Comparison of ENCODE assay signal across 12 cellular contexts in the genomic region with DNA sequence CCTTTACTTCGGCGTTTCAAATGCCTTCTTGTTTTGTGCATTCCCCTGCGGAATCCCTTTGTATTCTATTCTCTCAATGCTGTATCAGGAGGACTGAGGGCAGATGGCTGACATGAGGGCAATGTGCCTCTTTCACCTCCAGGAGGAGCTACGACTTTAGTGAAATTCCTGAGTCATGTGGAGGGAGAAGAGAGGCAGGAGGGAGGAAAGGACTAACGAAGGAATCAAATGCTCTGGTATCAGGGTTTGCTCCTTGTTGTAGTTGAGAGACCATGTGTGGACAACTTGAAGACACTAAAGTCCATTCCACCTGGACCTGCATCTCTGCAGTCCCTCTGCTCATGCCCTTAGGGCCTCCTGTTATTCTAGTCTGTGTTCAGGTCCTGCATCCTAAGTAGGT. TPM values are rescaled to one million over a fixed set of nuclear protein-coding genes. Genes with fewer than 3 reads are reported as not detected.
DNase-seq lines count a peak whose midpoint lies in the region; FAIRE-seq and TF ChIP-seq lines count a peak whose summit lies in the region.
"Had no signal": no experiment of that assay in that cellular context is flagged by ENCODE, and none has a peak within 500 bp of the region (broad histone marks: within the 10 kb centered on the region; RNA-seq: fewer than 3 reads in every experiment).

No MANE protein-coding gene starts in this region.

- H3K9me3 ChIP-seq in MM.1S (replicated peaks; ENCODE audit: insufficient read depth, low read length) (no peaks in the 10 kb centered on the region), H1 (ENCODE audit: insufficient read depth in 2 of 2, low read depth in 1 of 2, low read length in 1 of 2) (no peaks in the 10 kb centered on the region)
- H3K9me3 ChIP-seq: colonic mucosa had no signal

- H2BK15ac ChIP-seq in H1 (ENCODE audit: low read length): peak overlapping the region; percentile 93; the same call in 1 of the 2 replicates

- peaks cover 0 to 3% (median 3%) of the 10 kb centered on the region in 3 donors for H3K27me3 Mint-ChIP-seq in immature natural killer cell (ENCODE audit: low read depth in 3 of 3)

- H3K14ac ChIP-seq in H1 (ENCODE audit: insufficient read length): no peak overlapping the region

- no peaks in the 10 kb centered on the region for H3K9me2 ChIP-seq in MM.1S (replicated peaks; ENCODE audit: insufficient read depth, low read length)

- H3K23ac ChIP-seq in H1 (ENCODE audit: insufficient read length): no peak overlapping the region

- peaks cover 19% of the 10 kb centered on the region for H3K4me1 ChIP-seq in MM.1S (ENCODE audit: low read length)
- no peaks in the 10 kb centered on the region for H3K4me1 ChIP-seq in H1 (replicated peaks in 1 of 4; ENCODE audit: control insufficient read depth in 3 of 4, insufficient read depth in 4 of 4, low read length in 3 of 4)
- H3K4me1 ChIP-seq: colonic mucosa had no signal

- TF ChIP-seq RAD21 in H1 (IDR thresholded peaks at IDR 0.05 in 1 of 2, conservative IDR thresholded peaks at IDR 0.05 in 1 of 2; ENCODE audit: low read depth in 2 of 2, low read length in 2 of 2): peak; percentile 44 to 54

- H2AFZ ChIP-seq in MM.1S (ENCODE audit: low read length) (peak overlapping the region; percentile 33; the same call in 1 of the 2 replicates), H1 (ENCODE audit: low read length) (peak overlapping the region; percentile 97)

- no peaks in the 10 kb centered on the region for H3K36me3 Mint-ChIP-seq in immature natural killer cell

- no peak overlapping the region for H3K4me3 ChIP-seq in MM.1S (ENCODE audit: low read length)
- no peak overlapping the region for H3K4me3 ChIP-seq in H1 (ENCODE audit: extremely low read depth in 1 of 4, insufficient read depth in 2 of 4, low read depth in 3 of 4, low read length in 4 of 4)
- no peak overlapping the region for H3K4me3 ChIP-seq in retinal pigment epithelial cell (ENCODE audit: low read length)
- no peak overlapping the region for H3K4me3 ChIP-seq in coronary artery
- H3K4me3 ChIP-seq: colonic mucosa had no signal

- no peak overlapping the region for H4K8ac ChIP-seq in H1 (ENCODE audit: extremely low read depth, insufficient read depth, low read length)

- H3K4me2 ChIP-seq in MM.1S (ENCODE audit: low read depth, low read length): peak overlapping the region; percentile 20; the same call in 1 of the 2 replicates
- no peak overlapping the region for H3K4me2 ChIP-seq in H1 (ENCODE audit: insufficient read depth in 1 of 2, low read depth in 2 of 2, low read length in 2 of 2)

- no peak overlapping the region for H4K91ac ChIP-seq in H1 (replicated peaks; ENCODE audit: insufficient read length, low read length)

- no peak overlapping the region for H2BK5ac ChIP-seq in H1 (ENCODE audit: low read depth, low read length)

- no peak overlapping the region for H3K27ac Mint-ChIP-seq in immature natural killer cell

- H3K23me2 ChIP-seq in H1 (ENCODE audit: low read depth, low read length): no peaks in the 10 kb centered on the region

- no peaks in the 10 kb centered on the region for H3K27me3 ChIP-seq in MM.1S (replicated peaks; ENCODE audit: insufficient read depth, low read length)
- peaks cover 0 to 9% (median 4%) of the 10 kb centered on the region in 4 experiments; a peak in 3 of 7 replicates for H3K27me3 ChIP-seq in H1 (replicated peaks in 1 of 4; ENCODE audit: control insufficient read depth in 3 of 4, extremely low read depth in 1 of 4, insufficient read depth in 3 of 4, low read length in 3 of 4)
- H3K27me3 ChIP-seq: colonic mucosa had no signal

- POLR2A ChIA-PET in H1 (lab: Charles Lee; ENCODE audit: partially characterized antibody): no interaction called here

- DNase-seq in NCI-H82 (lab: John Stamatoyannopoulos, UW) (peak; percentile 71), NCI-H82 treated with DMSO at 0.1 percent for 48 hours (lab: John Stamatoyannopoulos, UW; ENCODE audit: unreplicated experiment) (no peak), MM.1S (peak; percentile 22), H1 (ENCODE audit: low read depth in 1 of 2, low spot score in 2 of 2) (peak in 1 of 2 experiments; percentile 31), retinal pigment epithelial cell (ENCODE audit: low read depth) (no peak), immature natural killer cell (no peak), coronary artery (ENCODE audit: low spot score) (no peak)
- no peak for DNase-seq in effector CD8-positive, alpha-beta T cell (lab: John Stamatoyannopoulos, UW)
- DNase-seq: AML-193, colonic mucosa, right cardiac atrium, SIG-M5 had no signal

- H3K56ac ChIP-seq in H1 (replicated peaks; ENCODE audit: insufficient read length, low read depth, low read length): no peak overlapping the region

- no peaks in the 10 kb centered on the region for H4K20me1 ChIP-seq in MM.1S (ENCODE audit: insufficient read depth, low read length)
- H4K20me1 ChIP-seq in H1 (replicated peaks in 1 of 2; ENCODE audit: control insufficient read depth in 1 of 2, insufficient read depth in 2 of 2, low read length in 2 of 2): no peaks in the 10 kb centered on the region

- peak; percentile 47 for TF ChIP-seq CTCF in MM.1S (IDR thresholded peaks at IDR 0.05; ENCODE audit: low read length)
- peak; percentile 57 to 86 (median 67) for TF ChIP-seq CTCF in H1 (IDR thresholded peaks at IDR 0.05; ENCODE audit: control extremely low read depth in 1 of 3, insufficient read depth in 1 of 3, low read depth in 1 of 3, low read length in 3 of 3)
- TF ChIP-seq CTCF in retinal pigment epithelial cell (conservative IDR thresholded peaks at IDR 0.05; ENCODE audit: low read depth, low read length): peak; percentile 67
- no peak for TF ChIP-seq CTCF in coronary artery (IDR thresholded peaks at IDR 0.05)

- no peak overlapping the region for H3K9ac ChIP-seq in MM.1S (ENCODE audit: low read length)
- no peak overlapping the region; a peak in 1 of 7 replicates for H3K9ac ChIP-seq in H1 (replicated peaks in 1 of 4; ENCODE audit: extremely low read depth in 1 of 4, low read depth in 3 of 4, low read length in 3 of 4)

- no peak overlapping the region for H4K5ac ChIP-seq in H1 (ENCODE audit: insufficient read length, low read depth, low read length)

- H3K4me1 Mint-ChIP-seq in immature natural killer cell: peaks cover 3 to 9% of the 10 kb centered on the region in 2 donors

- FAIRE-seq in H1 (lab: Jason Lieb, UNC): peak; percentile 91

- no peak overlapping the region for H2BK20ac ChIP-seq in H1 (ENCODE audit: low read length)

- no peaks in the 10 kb centered on the region for H3K9me3 Mint-ChIP-seq in immature natural killer cell

- no peak overlapping the region for H3K4ac ChIP-seq in H1 (replicated peaks; ENCODE audit: insufficient read length, low read depth, low read length)

- TF ChIP-seq POLR2A in H1 (IDR thresholded peaks at IDR 0.05; ENCODE audit: control extremely low read depth in 1 of 2, low read depth in 2 of 2, low read length in 2 of 2): no peak

- H3K4me3 Mint-ChIP-seq in immature natural killer cell: no peak overlapping the region

- no peaks in the 10 kb centered on the region for H3K79me1 ChIP-seq in H1 (ENCODE audit: low read depth, low read length)

- H2BK120ac ChIP-seq in H1 (replicated peaks; ENCODE audit: low read depth, low read length): no peak overlapping the region

- WGBS in H1 (ENCODE audit: extremely low coverage in 1 of 2, insufficient coverage in 1 of 2, insufficient read length in 1 of 2, insufficient replicate concordance in 2 of 2, low coverage in 1 of 2, low lambda C conversion rate in 2 of 2, missing lambda C conversion rate in 1 of 2), 2 experiments: 44% methylated on average over 5 of the region's 5 CpGs; no CpG with 5 or more reads in 1 of the 2 experiments

- H3K36me3 ChIP-seq in MM.1S (replicated peaks; ENCODE audit: insufficient read depth, low read length): no peaks in the 10 kb centered on the region
- no peaks in the 10 kb centered on the region; a peak in 1 of 8 replicates for H3K36me3 ChIP-seq in H1 (ENCODE audit: control insufficient read depth in 2 of 4, insufficient read depth in 4 of 4, low read length in 3 of 4)
- H3K36me3 ChIP-seq: colonic mucosa had no signal

- H3K18ac ChIP-seq in H1 (ENCODE audit: extremely low read depth, low read length): no peak overlapping the region

- CTCF ChIA-PET in H1 (lab: Charles Lee; ENCODE audit: partially characterized antibody): interaction anchor here (0.5 to 12.6 kb wide), 35 partner anchors 9 to 664 kb away, joined by 3 to 302 read pairs (median 3); a partner anchor contains a TSS

- no peaks in the 10 kb centered on the region for H3F3A ChIP-seq in MM.1S (ENCODE audit: insufficient read depth, low read length)

- H2AK5ac ChIP-seq in H1 (ENCODE audit: low read depth, low read length): no peak overlapping the region

- TF ChIP-seq EP300 in H1 (IDR thresholded peaks at IDR 0.05; ENCODE audit: borderline replicate concordance in 1 of 2, low read depth in 2 of 2, low read length in 2 of 2): no peak

- H2BK12ac ChIP-seq in H1 (ENCODE audit: low read depth, low read length): peak overlapping the region; percentile 70; the same call in 1 of the 2 replicates

- H3K27ac ChIP-seq in MM.1S (ENCODE audit: low read length) (no peak overlapping the region), H1 (ENCODE audit: low read depth, low read length) (no peak overlapping the region), coronary artery (no peak overlapping the region)
- H3K27ac ChIP-seq: colonic mucosa had no signal

- H3K79me2 ChIP-seq in MM.1S (ENCODE audit: low read length) (no peaks in the 10 kb centered on the region), H1 (ENCODE audit: control insufficient read depth in 1 of 2, insufficient read depth in 2 of 2, low read length in 2 of 2) (no peaks in the 10 kb centered on the region)

TF ChIP-seq in H1, 55 proteins besides CTCF, POLR2A, EP300 and RAD21 (continues in another document):
- TF ChIP-seq EGR1 (IDR thresholded peaks at IDR 0.05; ENCODE audit: borderline replicate concordance, low read depth, low read length): no peak
- no peak for TF ChIP-seq NANOG (IDR thresholded peaks at IDR 0.05; ENCODE audit: insufficient read depth, low read depth, low read length, poor library complexity, severe bottlenecking)
- no peak for TF ChIP-seq GABPA (IDR thresholded peaks at IDR 0.05; ENCODE audit: borderline replicate concordance, insufficient read depth, low read length)
- no peak for TF ChIP-seq KDM1A (IDR thresholded peaks at IDR 0.05; ENCODE audit: borderline replicate concordance, low read length)
- TF ChIP-seq SP4 (IDR thresholded peaks at IDR 0.05; ENCODE audit: low read length): no peak; the same call in 1 of the 2 replicates
- TF ChIP-seq CBX8 (IDR thresholded peaks at IDR 0.05; ENCODE audit: borderline replicate concordance, low read depth, low read length): no peak

RNA-seq across cellular contexts. Expression of a gene that starts 40.2 kb away (rescaled TPM):
- not detected in 2 replicates for total RNA-seq in H1 (2021; fragmentation: NEBNext Ultra II Directional; extraction: Animal tissue kit (Norgen Biotek cat#: 25700))
- polyA plus RNA-seq in H1 (2011; rRNA removed) (not detected in 2 replicates), immature natural killer cell (not detected)
- polyA plus RNA-seq in H1 (2011; cell fraction: cytosol; rRNA removed): not detected
- not detected for polyA plus RNA-seq in H1 (2011; cell fraction: nucleus; rRNA removed)
- polyA plus RNA-seq in H1 (2012, experiment 1 of 2): not detected in 4 replicates
- not detected for polyA plus RNA-seq in H1 (2012, experiment 2 of 2)
- not detected for polyA plus RNA-seq in H1 (2013, experiment 1 of 2)
- not detected for polyA plus RNA-seq in H1 (2013, experiment 2 of 2)
- not detected in 2 replicates for polyA minus RNA-seq in H1 (2011; rRNA and poly(A)+ RNA removed)
- not detected for polyA minus RNA-seq in H1 (2011; cell fraction: cytosol; rRNA and poly(A)+ RNA removed)
- not detected for polyA minus RNA-seq in H1 (2011; cell fraction: nucleus; rRNA and poly(A)+ RNA removed)
- total RNA-seq: colonic mucosa, right cardiac atrium had no signal
- polyA plus RNA-seq: right cardiac atrium had no signal

Comparison
In these comparisons a context has a peak if more than half of its experiments do, and no peak if none do; other contexts are left out.
1. DNase-seq: peak in NCI-H82 (single experiment) and MM.1S (single experiment); none in NCI-H82 treated with DMSO at 0.1 percent for 48 hours (single experiment), retinal pigment epithelial cell (single experiment), immature natural killer cell (0 of 3), effector CD8-positive, alpha-beta T cell (single experiment) and coronary artery (single experiment).